ENCODE assay signal across 12 cellular contexts in genomic region chr4:28287837-28288236, GRCh38.
DNase-seq lines count a peak whose midpoint lies in the region; ATAC-seq and TF ChIP-seq lines count a peak whose summit lies in the region.
"Had no signal": no experiment of that assay in that cellular context is flagged by ENCODE, and none has a peak within 500 bp of the region (broad histone marks: within the 10 kb centered on the region; RNA-seq: fewer than 3 reads in every experiment).

No MANE protein-coding gene starts in this region.

- no peak for TF ChIP-seq POLR2A in testis (IDR thresholded peaks at IDR 0.05)

- H3F3A ChIP-seq in GM23248 (ENCODE audit: insufficient read depth), result peaks cover 20% of the 10 kb centered on the region
- peaks cover 22% of the 10 kb centered on the region for H3F3A ChIP-seq in SK-N-SH (replicated peaks; ENCODE audit: insufficient read depth)

- in situ Hi-C loops in GM23248 (cut with MboI), result no loop called here

- TF ChIP-seq EP300 in SK-N-SH (IDR thresholded peaks at IDR 0.05; ENCODE audit: borderline replicate concordance in 1 of 2, low read depth in 1 of 2, low read length in 1 of 2), result peak in 1 of 2 experiments; percentile 95; a peak in 3 of 4 replicates

- no peak overlapping the region for H2AFZ ChIP-seq in GM23248
- no peak overlapping the region for H2AFZ ChIP-seq in SK-N-SH (ENCODE audit: low read depth)

- DNase-seq in GM23248 (peak; percentile 97), SK-N-SH (no peak), fibroblast of the aortic adventitia (ENCODE audit: low read depth) (peak; percentile 99), pulmonary artery endothelial cell (ENCODE audit: low read depth, low spot score) (peak; percentile 26), medulla oblongata (ENCODE audit: extremely low spot score) (no peak), testis (no peak)
- DNase-seq: KBM-7; NCI-H510A treated with DMSO at 0.1 percent for 48 hours; stimulated activated CD4-positive, alpha-beta T cell treated with anti-CD3 and anti-CD28 coated beads, Interleukin-12 subunit alpha, Interleukin-12 subunit beta, amount 100 ng/mL, for 4 hours; stimulated activated naive CD8-positive, alpha-beta T cell treated with anti-CD3 and anti-CD28 coated beads, Interleukin-15, amount 100 ng/mL, for 72 hours had no signal

- ATAC-seq in GM21360 (IDR thresholded peaks at IDR 0.05; ENCODE audit: unreplicated experiment) (no peak), GM19035 (IDR thresholded peaks at IDR 0.05; ENCODE audit: unreplicated experiment) (no peak)
- ATAC-seq: stimulated activated naive CD8-positive, alpha-beta T cell treated with anti-CD3 and anti-CD28 coated beads, Interleukin-15, amount 100 ng/mL, for 72 hours had no signal

- CTCF ChIA-PET in SK-N-SH (lab: Yijun Ruan, JAX), result no interaction called here

- H3K27ac ChIP-seq in GM23248 (peak overlapping the region; percentile 86), SK-N-SH (ENCODE audit: low read depth in 2 of 2, low read length in 1 of 2) (peak overlapping the region; percentile 55 to 86; a peak in 3 of 4 replicates), testis (no peak overlapping the region)

- H3K4me1 ChIP-seq in GM23248 (ENCODE audit: insufficient read depth) (peaks cover 33% of the 10 kb centered on the region), SK-N-SH (ENCODE audit: control insufficient read depth in 1 of 2, insufficient read depth in 2 of 2, low read depth in 1 of 2, low read length in 1 of 2) (peaks cover 0 to 13% of the 10 kb centered on the region in 2 experiments; a peak in 1 of 4 replicates), testis (no peaks in the 10 kb centered on the region)

- H3K27me3 ChIP-seq in GM23248 (replicated peaks; ENCODE audit: insufficient read depth) (no peaks in the 10 kb centered on the region), SK-N-SH (ENCODE audit: insufficient read depth) (no peaks in the 10 kb centered on the region), testis (no peaks in the 10 kb centered on the region)

- no peaks in the 10 kb centered on the region for H3K9me3 ChIP-seq in GM23248 (ENCODE audit: low read depth)
- peaks cover 11% of the 10 kb centered on the region; the same call in 1 of the 2 replicates for H3K9me3 ChIP-seq in SK-N-SH
- no peaks in the 10 kb centered on the region for H3K9me3 ChIP-seq in testis

- H3K36me3 ChIP-seq in GM23248 (ENCODE audit: low read depth) (peaks cover 4% of the 10 kb centered on the region; the same call in 1 of the 2 replicates), SK-N-SH (replicated peaks in 1 of 2; ENCODE audit: control insufficient read depth in 1 of 2, insufficient read depth in 2 of 2, low read length in 1 of 2) (no peaks in the 10 kb centered on the region), testis (ENCODE audit: low read depth, missing control alignments) (no peaks in the 10 kb centered on the region)

- H3K9ac ChIP-seq in GM23248 (no peak overlapping the region), SK-N-SH (no peak overlapping the region)

- H3K4me2 ChIP-seq in GM23248 (ENCODE audit: unreplicated experiment), result peak overlapping the region; percentile 52
- H3K4me2 ChIP-seq in SK-N-SH, result no peak overlapping the region

- intact Hi-C loops in testis (cut with DNase I; ENCODE audit: low total_unique reads), result no loop called here

- H3K79me2 ChIP-seq in GM23248 (ENCODE audit: insufficient read depth), result no peaks in the 10 kb centered on the region
- H3K79me2 ChIP-seq in SK-N-SH (ENCODE audit: insufficient read depth), result no peaks in the 10 kb centered on the region

- WGBS in GM23248 (ENCODE audit: low coverage in 1 of 2, low lambda C conversion rate in 2 of 2, missing lambda C conversion rate in 2 of 2), 2 experiments, result 2 to 4% methylated on average over 2 of the region's 2 CpGs
- WGBS in SK-N-SH (ENCODE audit: low lambda C conversion rate), result 0% methylated on average over 2 of the region's 2 CpGs
- WGBS in testis, 2 donors, result 44 to 74% methylated on average over 2 of the region's 2 CpGs

- H4K20me1 ChIP-seq in GM23248 (ENCODE audit: insufficient read depth), result no peaks in the 10 kb centered on the region
- no peaks in the 10 kb centered on the region for H4K20me1 ChIP-seq in SK-N-SH (ENCODE audit: insufficient read depth)

- no peak for TF ChIP-seq RAD21 in SK-N-SH (IDR thresholded peaks at IDR 0.05; ENCODE audit: low read length)

- H3K9me2 ChIP-seq in GM23248 (ENCODE audit: insufficient read depth) (no peaks in the 10 kb centered on the region), SK-N-SH (no peaks in the 10 kb centered on the region)

- POLR2A ChIA-PET in SK-N-SH (lab: Yijun Ruan, JAX), result no interaction called here

- H3K4me3 ChIP-seq in GM23248, result no peak overlapping the region
- no peak overlapping the region for H3K4me3 ChIP-seq in SK-N-SH (ENCODE audit: low read depth in 2 of 2, low read length in 1 of 2)
- H3K4me3 ChIP-seq in fibroblast of the aortic adventitia (ENCODE audit: low read depth, low read length), result no peak overlapping the region
- H3K4me3 ChIP-seq in testis, result no peak overlapping the region

- TF ChIP-seq CTCF in SK-N-SH (IDR thresholded peaks at IDR 0.05) (no peak), fibroblast of the aortic adventitia (IDR thresholded peaks at IDR 0.05; ENCODE audit: insufficient read depth, low read length) (no peak), testis (IDR thresholded peaks at IDR 0.05) (no peak)

TF ChIP-seq in SK-N-SH, 30 proteins besides CTCF, POLR2A, EP300 and RAD21 (continues in another document):
- TF ChIP-seq MEF2A (IDR thresholded peaks at IDR 0.05; ENCODE audit: borderline replicate concordance, low read depth) (peak; percentile 95), FOXJ3 (CRISPR knock-in tag; IDR thresholded peaks at IDR 0.05) (no peak), SIN3A (IDR thresholded peaks at IDR 0.05; ENCODE audit: borderline replicate concordance, low read depth, low read length) (0 out of 2 replicates have a peak, but pooled peaks have one; percentile 12), EZH2phosphoT487 (IDR thresholded peaks at IDR 0.05; ENCODE audit: borderline replicate concordance, low read depth) (no peak), POLR2AphosphoS5 (IDR thresholded peaks at IDR 0.05; ENCODE audit: low read depth, low read length) (peak; percentile 71; the same call in 1 of the 2 replicates), MXI1 (IDR thresholded peaks at IDR 0.05; ENCODE audit: low read depth, low read length) (no peak), USF1 (IDR thresholded peaks at IDR 0.05; ENCODE audit: borderline replicate concordance, low read depth) (peak; percentile 10; the same call in 1 of the 2 replicates), USF2 (IDR thresholded peaks at IDR 0.05; ENCODE audit: borderline replicate concordance, low read depth, low read length) (no peak), FOXM1 (IDR thresholded peaks at IDR 0.05; ENCODE audit: low read depth) (peak; percentile 56; the same call in 1 of the 2 replicates), FOSL2 (IDR thresholded peaks at IDR 0.05; ENCODE audit: borderline replicate concordance, low read depth) (peak; percentile 85), TCF12 (IDR thresholded peaks at IDR 0.05) (peak; percentile 96), RCOR1 (IDR thresholded peaks at IDR 0.05; ENCODE audit: low read length) (no peak), NRF1 (IDR thresholded peaks at IDR 0.05; ENCODE audit: low read depth, low read length) (no peak), JUND (IDR thresholded peaks at IDR 0.05) (peak; percentile 94), CHD2 (IDR thresholded peaks at IDR 0.05; ENCODE audit: low read length, partially characterized antibody) (no peak), RFX5 (IDR thresholded peaks at IDR 0.05; ENCODE audit: low read length) (no peak), YY1 (IDR thresholded peaks at IDR 0.05; ENCODE audit: low read depth) (no peak)
- TF ChIP-seq, protein P1, sequence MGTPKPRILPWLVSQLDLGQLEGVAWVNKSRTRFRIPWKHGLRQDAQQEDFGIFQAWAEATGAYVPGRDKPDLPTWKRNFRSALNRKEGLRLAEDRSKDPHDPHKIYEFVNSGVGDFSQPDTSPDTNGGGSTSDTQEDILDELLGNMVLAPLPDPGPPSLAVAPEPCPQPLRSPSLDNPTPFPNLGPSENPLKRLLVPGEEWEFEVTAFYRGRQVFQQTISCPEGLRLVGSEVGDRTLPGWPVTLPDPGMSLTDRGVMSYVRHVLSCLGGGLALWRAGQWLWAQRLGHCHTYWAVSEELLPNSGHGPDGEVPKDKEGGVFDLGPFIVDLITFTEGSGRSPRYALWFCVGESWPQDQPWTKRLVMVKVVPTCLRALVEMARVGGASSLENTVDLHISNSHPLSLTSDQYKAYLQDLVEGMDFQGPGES (IDR thresholded peaks at IDR 0.05; ENCODE audit: low read depth, low read length), result no peak
- TF ChIP-seq, protein P2, sequence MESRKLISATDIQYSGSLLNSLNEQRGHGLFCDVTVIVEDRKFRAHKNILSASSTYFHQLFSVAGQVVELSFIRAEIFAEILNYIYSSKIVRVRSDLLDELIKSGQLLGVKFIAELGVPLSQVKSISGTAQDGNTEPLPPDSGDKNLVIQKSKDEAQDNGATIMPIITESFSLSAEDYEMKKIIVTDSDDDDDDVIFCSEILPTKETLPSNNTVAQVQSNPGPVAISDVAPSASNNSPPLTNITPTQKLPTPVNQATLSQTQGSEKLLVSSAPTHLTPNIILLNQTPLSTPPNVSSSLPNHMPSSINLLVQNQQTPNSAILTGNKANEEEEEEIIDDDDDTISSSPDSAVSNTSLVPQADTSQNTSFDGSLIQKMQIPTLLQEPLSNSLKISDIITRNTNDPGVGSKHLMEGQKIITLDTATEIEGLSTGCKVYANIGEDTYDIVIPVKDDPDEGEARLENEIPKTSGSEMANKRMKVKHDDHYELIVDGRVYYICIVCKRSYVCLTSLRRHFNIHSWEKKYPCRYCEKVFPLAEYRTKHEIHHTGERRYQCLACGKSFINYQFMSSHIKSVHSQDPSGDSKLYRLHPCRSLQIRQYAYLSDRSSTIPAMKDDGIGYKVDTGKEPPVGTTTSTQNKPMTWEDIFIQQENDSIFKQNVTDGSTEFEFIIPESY (IDR thresholded peaks at IDR 0.05; ENCODE audit: borderline replicate concordance, low read depth), result peak; percentile 69

Comparison
In these comparisons a context has a peak if more than half of its experiments do, and no peak if none do; other contexts are left out.
1. DNase-seq: peak in GM23248 (single experiment), fibroblast of the aortic adventitia (single experiment) and pulmonary artery endothelial cell (single experiment); none in SK-N-SH (single experiment), medulla oblongata (single experiment) and testis (single experiment).
2. H3K27ac ChIP-seq: peak in GM23248 (single experiment) and SK-N-SH (2 of 2); none in testis (0 of 2).